In genomic region chr7:18771834-18772566, GRCh38 we compare ENCODE assay signal across 18 cellular contexts.
"Had no signal": no experiment of that assay in that cellular context is flagged by ENCODE, and none has a peak within 500 bp of the region (broad histone marks: within the 10 kb centered on the region; RNA-seq: fewer than 3 reads in every experiment).

No MANE protein-coding gene starts in this region.

- H3K27ac Mint-ChIP-seq: activated CD4-positive, alpha-beta memory T cell treated with anti-CD3 and anti-CD28 coated beads, Interleukin-2, amount 10 ng/mL, durations not matched to agents 7 days and 5 days; natural killer cell treated with Interleukin-12 subunit alpha and Interleukin-12 subunit beta and Interleukin-15 and Interleukin-18, amount 100 ng/mL, for 72 hours; stimulated activated memory B cell treated with anti-CD40 and anti-IgM and Interleukin-4, amounts not matched to agents 10 μg/mL and 1 μg/mL and 100 μg/mL, for 72 hours; WTC11 had no signal

- H3K27ac ChIP-seq: adrenal gland, thyroid gland had no signal

- H3K36me3 ChIP-seq: adrenal gland, thyroid gland had no signal

- ATAC-seq: activated T-cell treated with anti-CD3 and anti-CD28 coated beads, Interleukin-2, amount 50 U/mL, for 4 hours; left ventricle myocardium superior; natural killer cell treated with Interleukin-12 subunit alpha and Interleukin-12 subunit beta and Interleukin-15 and Interleukin-18, amount 100 ng/mL, for 72 hours; stimulated activated memory B cell treated with anti-CD40 and anti-IgM and Interleukin-4, amounts not matched to agents 10 μg/mL and 1 μg/mL and 100 μg/mL, for 72 hours; WTC11 had no signal

- H3K4me1 Mint-ChIP-seq: activated CD4-positive, alpha-beta memory T cell treated with anti-CD3 and anti-CD28 coated beads, Interleukin-2, amount 10 ng/mL, durations not matched to agents 7 days and 5 days; stimulated activated memory B cell treated with anti-CD40 and anti-IgM and Interleukin-4, amounts not matched to agents 10 μg/mL and 1 μg/mL and 100 μg/mL, for 72 hours had no signal

- H3K4me1 ChIP-seq: adrenal gland, thyroid gland had no signal

- H3K4me3 ChIP-seq: adrenal gland, thyroid gland had no signal

- DNase-seq: activated CD4-positive, alpha-beta memory T cell treated with anti-CD3 and anti-CD28 coated beads, Interleukin-2, amount 10 ng/mL, durations not matched to agents 7 days and 5 days; activated CD4-positive, alpha-beta T cell treated with anti-CD3 and anti-CD28 coated beads for 4 hours; activated effector memory CD4-positive, alpha-beta T cell treated with Interleukin-2 at 50 U/mL for 16 hours; activated naive CD4-positive, alpha-beta T cell treated with anti-CD3 and anti-CD28 coated beads, Interleukin-2, amount 50 U/mL, for 16 hours; activated T-cell treated with anti-CD3 and anti-CD28 coated beads, Interleukin-2, amount 50 U/mL, for 4 hours; adrenal gland; cortex of kidney; effector memory CD4-positive, alpha-beta T cell; kidney glomerular epithelial cell; left ventricle myocardium superior; mesenchymal stem cell; retina; stimulated activated CD4-positive, alpha-beta T cell treated with anti-CD3 and anti-CD28 coated beads, Interleukin-2, amount 100 ng/mL, for 48 hours; T-helper 2 cell; thyroid gland had no signal

- H3K27me3 ChIP-seq: adrenal gland, thyroid gland had no signal

- H3K9me3 Mint-ChIP-seq: activated T-cell treated with anti-CD3 and anti-CD28 coated beads, Interleukin-2, amount 50 U/mL, for 4 hours; stimulated activated memory B cell treated with anti-CD40 and anti-IgM and Interleukin-4, amounts not matched to agents 10 μg/mL and 1 μg/mL and 100 μg/mL, for 72 hours; WTC11 had no signal

- H3K36me3 Mint-ChIP-seq: natural killer cell treated with Interleukin-12 subunit alpha and Interleukin-12 subunit beta and Interleukin-15 and Interleukin-18, amount 100 ng/mL, for 72 hours; WTC11 had no signal

- H3K9me3 ChIP-seq: adrenal gland, thyroid gland had no signal

- H3K4me3 Mint-ChIP-seq: activated CD4-positive, alpha-beta memory T cell treated with anti-CD3 and anti-CD28 coated beads, Interleukin-2, amount 10 ng/mL, durations not matched to agents 7 days and 5 days; activated T-cell treated with anti-CD3 and anti-CD28 coated beads, Interleukin-2, amount 50 U/mL, for 4 hours; natural killer cell treated with Interleukin-12 subunit alpha and Interleukin-12 subunit beta and Interleukin-15 and Interleukin-18, amount 100 ng/mL, for 72 hours; stimulated activated memory B cell treated with anti-CD40 and anti-IgM and Interleukin-4, amounts not matched to agents 10 μg/mL and 1 μg/mL and 100 μg/mL, for 72 hours; WTC11 had no signal

- H3K27me3 Mint-ChIP-seq: activated CD4-positive, alpha-beta memory T cell treated with anti-CD3 and anti-CD28 coated beads, Interleukin-2, amount 10 ng/mL, durations not matched to agents 7 days and 5 days; natural killer cell treated with Interleukin-12 subunit alpha and Interleukin-12 subunit beta and Interleukin-15 and Interleukin-18, amount 100 ng/mL, for 72 hours; stimulated activated memory B cell treated with anti-CD40 and anti-IgM and Interleukin-4, amounts not matched to agents 10 μg/mL and 1 μg/mL and 100 μg/mL, for 72 hours had no signal
